Comparison of ENCODE assay signal across 7 cellular contexts in genomic region chr15:82534457-82534861, GRCh38. TPM values are rescaled to one million over a fixed set of nuclear protein-coding genes. Genes with fewer than 3 reads are reported as not detected.
DNase-seq lines count a peak whose midpoint lies in the region; ATAC-seq and TF ChIP-seq lines count a peak whose summit lies in the region.
"Not testable (repeated sequence)": the region's sequence is repeated elsewhere in the genome, so short reads cannot be mapped to it uniquely, and the experiment has no call there.

No MANE protein-coding gene starts in this region.

- ATAC-seq in activated naive CD8-positive, alpha-beta T cell treated with anti-CD3 and anti-CD28 coated beads, Interleukin-2, amount 50 U/mL, for 24 hours; stimulated activated naive B cell treated with anti-CD40 and anti-IgM and Interleukin-4, amounts not matched to agents 10 μg/mL and 1 μg/mL and 100 μg/mL, for 72 hours (replicated peaks): not testable (repeated sequence)

- peaks cover 53% of the 10 kb centered on the region for H3K36me3 Mint-ChIP-seq in activated CD4-positive, alpha-beta memory T cell treated with anti-CD3 and anti-CD28 coated beads for 36 hours
- peaks cover 56% of the 10 kb centered on the region for H3K36me3 Mint-ChIP-seq in activated T-helper 1 cell treated with anti-CD3 and anti-CD28 coated beads, Interleukin-12 subunit alpha, Interleukin-12 subunit beta, Interleukin-2, Interleukin-4 antibody, amounts not matched to agents 30 ng/mL and 10 ng/mL and 1 ng/mL, durations not matched to agents 14 hours and 24 hours and 36 hours (ENCODE audit: low read depth)
- peaks cover 56% of the 10 kb centered on the region for H3K36me3 Mint-ChIP-seq in activated naive CD8-positive, alpha-beta T cell treated with anti-CD3 and anti-CD28 coated beads, Interleukin-2, amount 50 U/mL, for 24 hours (ENCODE audit: low read depth)
- peaks cover 24% of the 10 kb centered on the region for H3K36me3 Mint-ChIP-seq in endothelial cell (ENCODE audit: low read depth, unreplicated experiment)
- peaks cover 60 to 74% of the 10 kb centered on the region in 2 donors for H3K36me3 Mint-ChIP-seq in stimulated activated naive B cell treated with anti-CD40 and anti-IgM and Interleukin-4, amounts not matched to agents 10 μg/mL and 1 μg/mL and 100 μg/mL, for 72 hours

- H3K4me3 Mint-ChIP-seq in activated CD4-positive, alpha-beta memory T cell treated with anti-CD3 and anti-CD28 coated beads for 36 hours; activated naive CD8-positive, alpha-beta T cell treated with anti-CD3 and anti-CD28 coated beads, Interleukin-2, amount 50 U/mL, for 24 hours: not testable (repeated sequence)
- H3K4me3 Mint-ChIP-seq in activated T-helper 1 cell treated with anti-CD3 and anti-CD28 coated beads, Interleukin-12 subunit alpha, Interleukin-12 subunit beta, Interleukin-2, Interleukin-4 antibody, amounts not matched to agents 30 ng/mL and 10 ng/mL and 1 ng/mL, durations not matched to agents 14 hours and 24 hours and 36 hours, result peak overlapping the region; percentile 33
- H3K4me3 Mint-ChIP-seq in endothelial cell (ENCODE audit: unreplicated experiment), result peak overlapping the region; percentile 33
- peak overlapping the region in 1 of 2 donors; percentile 25 for H3K4me3 Mint-ChIP-seq in stimulated activated naive B cell treated with anti-CD40 and anti-IgM and Interleukin-4, amounts not matched to agents 10 μg/mL and 1 μg/mL and 100 μg/mL, for 72 hours

- peaks cover 41% of the 10 kb centered on the region for H3K4me1 Mint-ChIP-seq in activated CD4-positive, alpha-beta memory T cell treated with anti-CD3 and anti-CD28 coated beads for 36 hours (ENCODE audit: low read depth)
- peaks cover 42% of the 10 kb centered on the region for H3K4me1 Mint-ChIP-seq in activated T-helper 1 cell treated with anti-CD3 and anti-CD28 coated beads, Interleukin-12 subunit alpha, Interleukin-12 subunit beta, Interleukin-2, Interleukin-4 antibody, amounts not matched to agents 30 ng/mL and 10 ng/mL and 1 ng/mL, durations not matched to agents 14 hours and 24 hours and 36 hours (ENCODE audit: low read depth)
- peaks cover 43% of the 10 kb centered on the region for H3K4me1 Mint-ChIP-seq in activated naive CD8-positive, alpha-beta T cell treated with anti-CD3 and anti-CD28 coated beads, Interleukin-2, amount 50 U/mL, for 24 hours
- H3K4me1 Mint-ChIP-seq in endothelial cell (ENCODE audit: unreplicated experiment), result peaks cover 11% of the 10 kb centered on the region
- peaks cover 39 to 61% of the 10 kb centered on the region in 2 donors for H3K4me1 Mint-ChIP-seq in stimulated activated naive B cell treated with anti-CD40 and anti-IgM and Interleukin-4, amounts not matched to agents 10 μg/mL and 1 μg/mL and 100 μg/mL, for 72 hours

- H3K27me3 Mint-ChIP-seq in activated CD4-positive, alpha-beta memory T cell treated with anti-CD3 and anti-CD28 coated beads for 36 hours; activated T-helper 1 cell treated with anti-CD3 and anti-CD28 coated beads, Interleukin-12 subunit alpha, Interleukin-12 subunit beta, Interleukin-2, Interleukin-4 antibody, amounts not matched to agents 30 ng/mL and 10 ng/mL and 1 ng/mL, durations not matched to agents 14 hours and 24 hours and 36 hours (ENCODE audit: insufficient read depth); activated naive CD8-positive, alpha-beta T cell treated with anti-CD3 and anti-CD28 coated beads, Interleukin-2, amount 50 U/mL, for 24 hours; endothelial cell (ENCODE audit: unreplicated experiment); stimulated activated naive B cell treated with anti-CD40 and anti-IgM and Interleukin-4, amounts not matched to agents 10 μg/mL and 1 μg/mL and 100 μg/mL, for 72 hours: not testable (repeated sequence)

- POLR2A ChIA-PET in HEK293 (lab: Yijun Ruan, JAX), result interaction anchor here (0.8 kb wide), 1 partner anchor 216 kb away, joined by 3 read pairs; no protein-coding TSS in a partner anchor
- POLR2A ChIA-PET in activated CD4-positive, alpha-beta memory T cell treated with anti-CD3 and anti-CD28 coated beads for 36 hours (lab: Charles Lee), result not testable (repeated sequence)

- not testable (repeated sequence) for TF ChIP-seq CTCF in HEK293 (tag by site-specific recombination; IDR thresholded peaks at IDR 0.05); endothelial cell (IDR thresholded peaks at IDR 0.05; ENCODE audit: unreplicated experiment)

- H3K36me3 ChIP-seq in HEK293 (ENCODE audit: control insufficient read depth in 2 of 2, insufficient read depth in 1 of 2, low read length in 2 of 2), result peaks cover 37 to 69% of the 10 kb centered on the region in 2 experiments
- H3K36me3 ChIP-seq in SK-N-MC (ENCODE audit: insufficient read depth, low read length), result peaks cover 55% of the 10 kb centered on the region

- H3K9ac ChIP-seq in SK-N-MC (ENCODE audit: insufficient read length), result not testable (repeated sequence)

- H3K4me1 ChIP-seq in HEK293 (ENCODE audit: control insufficient read depth, insufficient read depth, low read length), result not testable (repeated sequence)

- intact Hi-C loops in activated CD4-positive, alpha-beta memory T cell treated with anti-CD3 and anti-CD28 coated beads for 36 hours (cut with micrococcal nuclease), result not testable (repeated sequence)
- intact Hi-C loops in activated T-helper 1 cell treated with anti-CD3 and anti-CD28 coated beads, Interleukin-12 subunit alpha, Interleukin-12 subunit beta, Interleukin-2, Interleukin-4 antibody, amounts not matched to agents 30 ng/mL and 10 ng/mL and 1 ng/mL, durations not matched to agents 14 hours and 24 hours and 36 hours (cut with micrococcal nuclease), result loop anchor here (10.0 kb wide), 1 partner anchor 670 kb away; the partner anchor contains the start of gene HDGFL3

- H3K9me3 Mint-ChIP-seq in activated CD4-positive, alpha-beta memory T cell treated with anti-CD3 and anti-CD28 coated beads for 36 hours; activated T-helper 1 cell treated with anti-CD3 and anti-CD28 coated beads, Interleukin-12 subunit alpha, Interleukin-12 subunit beta, Interleukin-2, Interleukin-4 antibody, amounts not matched to agents 30 ng/mL and 10 ng/mL and 1 ng/mL, durations not matched to agents 14 hours and 24 hours and 36 hours; activated naive CD8-positive, alpha-beta T cell treated with anti-CD3 and anti-CD28 coated beads, Interleukin-2, amount 50 U/mL, for 24 hours; endothelial cell (ENCODE audit: unreplicated experiment); stimulated activated naive B cell treated with anti-CD40 and anti-IgM and Interleukin-4, amounts not matched to agents 10 μg/mL and 1 μg/mL and 100 μg/mL, for 72 hours: not testable (repeated sequence)

- H3K9me3 ChIP-seq in HEK293 (ENCODE audit: control insufficient read depth, insufficient read depth, low read depth, low read length); SK-N-MC (ENCODE audit: low read depth, low read length): not testable (repeated sequence)

- H3K4me3 ChIP-seq in HEK293 (ENCODE audit: low read depth, low read length); SK-N-MC: not testable (repeated sequence)

- not testable (repeated sequence) for H3K27ac ChIP-seq in HEK293 (ENCODE audit: extremely low read depth, low read depth, low read length)
- peak overlapping the region; percentile 42; the same call in 1 of the 2 replicates for H3K27ac ChIP-seq in SK-N-MC

- DNase-seq in SK-N-MC (ENCODE audit: low read depth, low spot score); activated CD4-positive, alpha-beta memory T cell treated with anti-CD3 and anti-CD28 coated beads for 36 hours; activated T-helper 1 cell treated with anti-CD3 and anti-CD28 coated beads, Interleukin-12 subunit alpha, Interleukin-12 subunit beta, Interleukin-2, Interleukin-4 antibody, amounts not matched to agents 30 ng/mL and 10 ng/mL and 1 ng/mL, durations not matched to agents 14 hours and 24 hours and 36 hours (ENCODE audit: low spot score); activated naive CD8-positive, alpha-beta T cell treated with anti-CD3 and anti-CD28 coated beads, Interleukin-2, amount 50 U/mL, for 24 hours; endothelial cell (ENCODE audit: low spot score); stimulated activated naive B cell treated with anti-CD40 and anti-IgM and Interleukin-4, amounts not matched to agents 10 μg/mL and 1 μg/mL and 100 μg/mL, for 72 hours: not testable (repeated sequence)

- CTCF ChIA-PET in HEK293 (lab: Yijun Ruan, JAX), result interaction anchor here (1.8 kb wide), 1 partner anchor 466 kb away, joined by 6 read pairs; no protein-coding TSS in a partner anchor
- CTCF ChIA-PET in activated CD4-positive, alpha-beta memory T cell treated with anti-CD3 and anti-CD28 coated beads for 36 hours (lab: Charles Lee), result not testable (repeated sequence)

- peak overlapping the region; percentile 36 for H3K27ac Mint-ChIP-seq in activated CD4-positive, alpha-beta memory T cell treated with anti-CD3 and anti-CD28 coated beads for 36 hours
- H3K27ac Mint-ChIP-seq in activated T-helper 1 cell treated with anti-CD3 and anti-CD28 coated beads, Interleukin-12 subunit alpha, Interleukin-12 subunit beta, Interleukin-2, Interleukin-4 antibody, amounts not matched to agents 30 ng/mL and 10 ng/mL and 1 ng/mL, durations not matched to agents 14 hours and 24 hours and 36 hours, result peak overlapping the region; percentile 29
- peak overlapping the region; percentile 73 for H3K27ac Mint-ChIP-seq in activated naive CD8-positive, alpha-beta T cell treated with anti-CD3 and anti-CD28 coated beads, Interleukin-2, amount 50 U/mL, for 24 hours
- H3K27ac Mint-ChIP-seq in endothelial cell (ENCODE audit: unreplicated experiment), result not testable (repeated sequence)
- peak overlapping the region; percentile 62 for H3K27ac Mint-ChIP-seq in stimulated activated naive B cell treated with anti-CD40 and anti-IgM and Interleukin-4, amounts not matched to agents 10 μg/mL and 1 μg/mL and 100 μg/mL, for 72 hours

RNA-seq across cellular contexts. Expression of gene RPS17, which starts 5.8 kb away (rescaled TPM):
- 1,000 to 10,000 TPM; 2,581 to 2,594 TPM for total RNA-seq in activated CD4-positive, alpha-beta memory T cell treated with anti-CD3 and anti-CD28 coated beads for 36 hours
- 2,478 and 2,503 TPM in 2 replicates for total RNA-seq in activated T-helper 1 cell treated with anti-CD3 and anti-CD28 coated beads, Interleukin-12 subunit alpha, Interleukin-12 subunit beta, Interleukin-2, Interleukin-4 antibody, amounts not matched to agents 30 ng/mL and 10 ng/mL and 1 ng/mL, durations not matched to agents 14 hours and 24 hours and 36 hours
- total RNA-seq in endothelial cell (ENCODE audit: unreplicated experiment), result 1,823 TPM
